11 cellular contexts compared by ENCODE assay signal in genomic region chr11:117199916-117200812, GRCh38. TPM values are rescaled to one million over a fixed set of nuclear protein-coding genes. Genes with fewer than 3 reads are reported as not detected.
DNase-seq lines count a peak whose midpoint lies in the region; ATAC-seq and TF ChIP-seq lines count a peak whose summit lies in the region.
"Had no signal": no experiment of that assay in that cellular context is flagged by ENCODE, and none has a peak within 500 bp of the region (broad histone marks: within the 10 kb centered on the region; RNA-seq: fewer than 3 reads in every experiment).

No MANE protein-coding gene starts in this region.

- H3K9me3 ChIP-seq in effector memory CD4-positive, alpha-beta T cell (ENCODE audit: control insufficient read depth, low read length), result no peaks in the 10 kb centered on the region
- H3K9me3 ChIP-seq: pancreas had no signal

- peaks cover 22% of the 10 kb centered on the region for H3K36me3 Mint-ChIP-seq in osteocyte (ENCODE audit: unreplicated experiment)

- H3K9me3 Mint-ChIP-seq in osteocyte (ENCODE audit: unreplicated experiment), result no peaks in the 10 kb centered on the region
- H3K9me3 Mint-ChIP-seq: stimulated activated naive CD8-positive, alpha-beta T cell treated with anti-CD3 and anti-CD28 coated beads, Interleukin-15, Interleukin-2, amounts not matched to agents 100 ng/mL and 50 ng/mL, for 24 hours had no signal

- H3K4me1 Mint-ChIP-seq in osteocyte (ENCODE audit: unreplicated experiment), result peaks cover 70% of the 10 kb centered on the region

- DNase-seq in AG04449 (ENCODE audit: low read depth, low spot score) (no peak), RWPE1 (ENCODE audit: low spot score) (no peak), fibroblast of the aortic adventitia (ENCODE audit: low read depth) (no peak), osteocyte (ENCODE audit: extremely low spot score, unreplicated experiment) (no peak), hippocampal formation (lab: John Stamatoyannopoulos, UW) (no peak), NOMO-1 (lab: John Stamatoyannopoulos, UW; ENCODE audit: unreplicated experiment in 2 of 2) (no peak)
- no peak for DNase-seq in effector memory CD4-positive, alpha-beta T cell

- CTCF ChIA-PET in AG04449 (lab: Yijun Ruan, JAX), result interaction anchor here (1.6 to 11.5 kb wide), 3 partner anchors 19 to 31 kb away, joined by 4 to 133 read pairs (median 6); partner anchors contain the start of genes PCSK7 and SIDT2
- CTCF ChIA-PET in RWPE1 (lab: Yijun Ruan, JAX), result no interaction called here

- peak overlapping the region; percentile 92 for H3K27ac Mint-ChIP-seq in osteocyte (ENCODE audit: unreplicated experiment)
- H3K27ac Mint-ChIP-seq: stimulated activated naive CD8-positive, alpha-beta T cell treated with anti-CD3 and anti-CD28 coated beads, Interleukin-15, Interleukin-2, amounts not matched to agents 100 ng/mL and 50 ng/mL, for 24 hours had no signal

- POLR2A ChIA-PET in AG04449 (lab: Yijun Ruan, JAX) (interaction anchor here (0.6 to 11.2 kb wide), 14 partner anchors 10 to 409 kb away, joined by 3 to 76 read pairs (median 4); partner anchors contain the start of genes APOA5, PAFAH1B2, PCSK7 and SIDT2), RWPE1 (lab: Yijun Ruan, JAX; ENCODE audit: low non-redundant PET) (no interaction called here)

- no peaks in the 10 kb centered on the region for H3K4me1 ChIP-seq in effector memory CD4-positive, alpha-beta T cell (ENCODE audit: control insufficient read depth, insufficient read depth, low read length, poor library complexity, severe bottlenecking)

- H3K27ac ChIP-seq in RWPE1, result peak overlapping the region; percentile 63
- H3K27ac ChIP-seq in effector memory CD4-positive, alpha-beta T cell (ENCODE audit: insufficient read depth, low read length, poor library complexity, severe bottlenecking), result no peak overlapping the region

- H3K27me3 ChIP-seq in effector memory CD4-positive, alpha-beta T cell (replicated peaks; ENCODE audit: control insufficient read depth, insufficient read depth, low read length, poor library complexity, severe bottlenecking), result no peaks in the 10 kb centered on the region
- H3K27me3 ChIP-seq: pancreas had no signal

- H3K36me3 ChIP-seq in effector memory CD4-positive, alpha-beta T cell (ENCODE audit: control insufficient read depth, insufficient read depth, low read length), result peaks cover 23% of the 10 kb centered on the region

- no peak for TF ChIP-seq CTCF in AG04449 (IDR thresholded peaks at IDR 0.05; ENCODE audit: insufficient read depth, low read length, missing control alignments)
- no peak for TF ChIP-seq CTCF in RWPE1 (conservative IDR thresholded peaks at IDR 0.05; ENCODE audit: low read depth)
- no peak for TF ChIP-seq CTCF in fibroblast of the aortic adventitia (IDR thresholded peaks at IDR 0.05; ENCODE audit: insufficient read depth, low read length)
- no peak for TF ChIP-seq CTCF in osteocyte (IDR thresholded peaks at IDR 0.05)

- no peaks in the 10 kb centered on the region for H3K27me3 Mint-ChIP-seq in osteocyte (ENCODE audit: unreplicated experiment)
- H3K27me3 Mint-ChIP-seq: stimulated activated naive CD8-positive, alpha-beta T cell treated with anti-CD3 and anti-CD28 coated beads, Interleukin-15, Interleukin-2, amounts not matched to agents 100 ng/mL and 50 ng/mL, for 24 hours had no signal

- H3K4me3 Mint-ChIP-seq in osteocyte (ENCODE audit: unreplicated experiment), result peak overlapping the region; percentile 82
- H3K4me3 Mint-ChIP-seq: CD14-positive monocyte; stimulated activated naive CD8-positive, alpha-beta T cell treated with anti-CD3 and anti-CD28 coated beads, Interleukin-15, Interleukin-2, amounts not matched to agents 100 ng/mL and 50 ng/mL, for 24 hours had no signal

- peak overlapping the region; percentile 99 for H3K4me3 ChIP-seq in AG04449 (ENCODE audit: low read depth, low read length)
- H3K4me3 ChIP-seq in fibroblast of the aortic adventitia (ENCODE audit: low read depth, low read length), result peak overlapping the region; percentile 72
- H3K4me3 ChIP-seq in effector memory CD4-positive, alpha-beta T cell (ENCODE audit: insufficient read depth, low read depth, low read length, poor library complexity, severe bottlenecking), result no peak overlapping the region

- no peak for TF ChIP-seq POLR2A in GM18505 (IDR thresholded peaks at IDR 0.05; ENCODE audit: borderline replicate concordance, extremely low read depth, insufficient read depth, insufficient read length)

- ATAC-seq in GM18505 (IDR thresholded peaks at IDR 0.05; ENCODE audit: unreplicated experiment), result no peak

RNA-seq across cellular contexts. Expression of gene TAGLN, which starts 1.0 kb away (rescaled TPM):
- total RNA-seq in fibroblast of the aortic adventitia (ENCODE audit: low replicate concordance) (369 and 631 TPM in 2 replicates), osteocyte (711 and 715 TPM in 2 replicates)

RNA-seq across cellular contexts. Expression of gene SIDT2, which starts 21.6 kb away (rescaled TPM):
- total RNA-seq in fibroblast of the aortic adventitia (ENCODE audit: low replicate concordance), result 8.6 and 12.9 TPM in 2 replicates
- total RNA-seq in osteocyte, result 65.5 and 67.3 TPM in 2 replicates

RNA-seq across cellular contexts. Expression of gene PCSK7, which starts 31.7 kb away (rescaled TPM):
- total RNA-seq in fibroblast of the aortic adventitia (ENCODE audit: low replicate concordance) (42.6 and 46.3 TPM in 2 replicates), osteocyte (57.5 and 65.0 TPM in 2 replicates)

RNA-seq across cellular contexts. Expression of gene RNF214, which starts 32.3 kb away (rescaled TPM):
- total RNA-seq in fibroblast of the aortic adventitia (ENCODE audit: low replicate concordance) (15.4 and 19.3 TPM in 2 replicates), osteocyte (32.8 and 34.2 TPM in 2 replicates)

RNA-seq across cellular contexts. Expression of gene PAFAH1B2, which starts 56.1 kb away (rescaled TPM):
- total RNA-seq in fibroblast of the aortic adventitia (ENCODE audit: low replicate concordance) (161 and 328 TPM in 2 replicates), osteocyte (82.7 and 84.5 TPM in 2 replicates)
